In the genomic region with DNA sequence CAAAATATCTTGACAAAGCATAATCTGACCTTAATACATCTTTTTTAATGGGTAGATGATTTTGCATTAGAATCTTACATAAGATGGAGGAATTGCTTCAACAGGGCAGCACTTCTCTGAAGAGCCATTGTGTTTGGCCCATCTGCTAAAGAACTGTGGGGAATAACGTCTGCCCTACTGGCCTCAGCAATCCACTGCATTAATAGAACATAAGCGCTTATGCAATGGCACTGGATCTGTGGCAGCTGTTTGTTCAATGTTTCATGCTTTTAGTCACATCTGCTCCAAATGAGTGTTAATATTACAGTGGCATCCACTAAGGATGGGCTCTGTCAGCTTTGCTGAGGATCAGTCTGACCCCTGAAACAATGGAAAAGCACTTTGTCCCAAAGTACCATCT, we compare ENCODE assay signal across 25 cellular contexts.
"Had no signal": no experiment of that assay in that cellular context is flagged by ENCODE, and none has a peak within 500 bp of the region (broad histone marks: within the 10 kb centered on the region; RNA-seq: fewer than 3 reads in every experiment).

No MANE protein-coding gene starts in this region.

- H3K27ac ChIP-seq: breast epithelium, RWPE1, SJCRH30 had no signal

- H3K4me2 ChIP-seq: SK-N-SH had no signal

- H3K9ac ChIP-seq: SK-N-SH had no signal

- DNase-seq: activated CD4-positive, alpha-beta T cell treated with anti-CD3 and anti-CD28 coated beads for 48 hours; activated CD4-positive, alpha-beta T cell treated with anti-CD3 and anti-CD28 coated beads, Interleukin-2, amount 50 U/mL, for 4 hours; activated CD4-positive, CD25-positive, alpha-beta regulatory T cell treated with anti-CD3 and anti-CD28 coated beads, Interleukin-2, amount 50 U/mL, for 72 hours; activated CD8-positive, alpha-beta memory T cell treated with anti-CD3 and anti-CD28 coated beads, Interleukin-2, amount 50 U/mL, for 48 hours; activated CD8-positive, alpha-beta T cell treated with anti-CD3 and anti-CD28 coated beads, Interleukin-2, amount 10 ng/mL, durations not matched to agents 7 days and 5 days; activated T-cell treated with anti-CD3 and anti-CD28 coated beads, Interleukin-2, amount 50 U/mL, for 1 hour; aorta; caudate nucleus; MM.1S; NCI-H1105; NCI-H1436; NCI-H1694 treated with DMSO at 0.1 percent for 48 hours; NCI-H2029 treated with DMSO at 0.1 percent for 48 hours; NCI-H345; NCI-H510A; NCI-H774; NK-92 treated with Interleukin-12 subunit alpha and Interleukin-12 subunit beta, amount 100 ng/mL, for 24 hours; OCI-M1; Right ventricle myocardium superior; SK-N-SH had no signal

- H3K4me3 ChIP-seq: breast epithelium, SJCRH30 had no signal

- H3K4me1 ChIP-seq: breast epithelium had no signal

- H3K36me3 ChIP-seq: breast epithelium, SJCRH30 had no signal

- H3K9me3 ChIP-seq: breast epithelium, SJCRH30, SK-N-SH had no signal

- ATAC-seq: activated CD8-positive, alpha-beta T cell treated with anti-CD3 and anti-CD28 coated beads, Interleukin-2, amount 10 ng/mL, durations not matched to agents 7 days and 5 days; Panc1; WTC11 had no signal

- H3K27me3 ChIP-seq: breast epithelium, SJCRH30 had no signal
